8 cellular contexts compared by ENCODE assay signal in genomic region chr17:39400547-39401411, GRCh38. TPM values are rescaled to one million over a fixed set of nuclear protein-coding genes. Genes with fewer than 3 reads are reported as not detected.
DNase-seq lines count a peak whose midpoint lies in the region; ATAC-seq and TF ChIP-seq lines count a peak whose summit lies in the region.

No MANE protein-coding gene starts in this region.

- H3K4me1 ChIP-seq in muscle layer of colon (ENCODE audit: insufficient read depth, low read length), result peaks cover 21% of the 10 kb centered on the region
- peaks cover 21 to 38% (median 27%) of the 10 kb centered on the region in 4 donors for H3K4me1 ChIP-seq in upper lobe of left lung

- TF ChIP-seq POLR2A in upper lobe of left lung (IDR thresholded peaks at IDR 0.05), result no peak

- no peak for TF ChIP-seq CTCF in upper lobe of left lung (IDR thresholded peaks at IDR 0.05)

- H3K36me3 ChIP-seq in muscle layer of colon (ENCODE audit: insufficient read depth, low read length) (peaks cover 3% of the 10 kb centered on the region), upper lobe of left lung (peaks cover 0 to 8% (median 1%) of the 10 kb centered on the region in 4 donors)

- H3K4me1 Mint-ChIP-seq in T-helper 1 cell treated with Interleukin-12 subunit alpha and Interleukin-12 subunit beta and Interleukin-4 antibody, amounts not matched to agents 30 μg/mL and 1 μg/mL, for 36 hours (ENCODE audit: low read depth), result peaks cover 32% of the 10 kb centered on the region

- DNase-seq in ELR (ENCODE audit: low read depth) (peak; percentile 26), epithelial cell of prostate (ENCODE audit: low read depth, low spot score) (no peak), upper lobe of left lung (peak in 1 of 2 donors; percentile 26)
- DNase-seq in central memory CD4-positive, alpha-beta T cell, result no peak

- H3K9me3 Mint-ChIP-seq in T-helper 1 cell treated with Interleukin-12 subunit alpha and Interleukin-12 subunit beta and Interleukin-4 antibody, amounts not matched to agents 30 μg/mL and 1 μg/mL, for 36 hours, result no peaks in the 10 kb centered on the region

- 1 to 3% methylated on average over 22 to 38 of the region's 46 CpGs for WGBS in upper lobe of left lung, 2 donors

- H3K4me3 ChIP-seq in muscle layer of colon (ENCODE audit: low read depth in 1 of 2, low read length in 2 of 2) (peak overlapping the region; percentile 83 to 94), upper lobe of left lung (peak overlapping the region; percentile 76 to 99 (median 94))

- no peaks in the 10 kb centered on the region for H3K36me3 Mint-ChIP-seq in T-helper 1 cell treated with Interleukin-12 subunit alpha and Interleukin-12 subunit beta and Interleukin-4 antibody, amounts not matched to agents 30 μg/mL and 1 μg/mL, for 36 hours (ENCODE audit: low read depth)

- ATAC-seq in HG03025 (IDR thresholded peaks at IDR 0.05; ENCODE audit: low FRiP score, unreplicated experiment) (peak; percentile 9), upper lobe of left lung (ENCODE audit: low FRiP score in 2 of 2) (peak in 1 of 2 donors; percentile 16), HG02571 (IDR thresholded peaks at IDR 0.05; ENCODE audit: unreplicated experiment) (no peak)

- H3K9me3 ChIP-seq in muscle layer of colon (ENCODE audit: low read length) (no peaks in the 10 kb centered on the region), upper lobe of left lung (no peaks in the 10 kb centered on the region)

- peak overlapping the region; percentile 50 for H3K27ac ChIP-seq in epithelial cell of prostate
- peak overlapping the region; percentile 84 for H3K27ac ChIP-seq in muscle layer of colon (ENCODE audit: low read depth, low read length)
- H3K27ac ChIP-seq in upper lobe of left lung, result peak overlapping the region; percentile 88 to 94 (median 90)

- H3K27me3 Mint-ChIP-seq in T-helper 1 cell treated with Interleukin-12 subunit alpha and Interleukin-12 subunit beta and Interleukin-4 antibody, amounts not matched to agents 30 μg/mL and 1 μg/mL, for 36 hours (ENCODE audit: low read depth), result no peaks in the 10 kb centered on the region

- peak overlapping the region; percentile 85 for H3K27ac Mint-ChIP-seq in T-helper 1 cell treated with Interleukin-12 subunit alpha and Interleukin-12 subunit beta and Interleukin-4 antibody, amounts not matched to agents 30 μg/mL and 1 μg/mL, for 36 hours

- H3K9ac ChIP-seq in muscle layer of colon (ENCODE audit: low read length), result peak overlapping the region; percentile 71

- TF ChIP-seq EP300 in upper lobe of left lung (IDR thresholded peaks at IDR 0.05), result no peak

- H3K27me3 ChIP-seq in muscle layer of colon (ENCODE audit: control insufficient read depth in 1 of 2, insufficient read depth in 2 of 2, low read length in 2 of 2), result no peaks in the 10 kb centered on the region
- no peaks in the 10 kb centered on the region for H3K27me3 ChIP-seq in upper lobe of left lung

- peak overlapping the region; percentile 98 for H3K4me3 Mint-ChIP-seq in T-helper 1 cell treated with Interleukin-12 subunit alpha and Interleukin-12 subunit beta and Interleukin-4 antibody, amounts not matched to agents 30 μg/mL and 1 μg/mL, for 36 hours

RNA-seq across cellular contexts. Expression of gene FBXL20, which starts 0.6 kb away (rescaled TPM):
- 10 to 100 TPM in 5 of 6 donors, 1 to 10 TPM in 1; 7.6 to 53.4 (median 30.4) TPM for total RNA-seq in upper lobe of left lung

RNA-seq across cellular contexts. Expression of gene MED1, which starts 50.3 kb away (rescaled TPM):
- total RNA-seq in upper lobe of left lung, result 10 to 100 TPM; 12.8 to 33.1 (median 24.6) TPM
